In the genomic region with DNA sequence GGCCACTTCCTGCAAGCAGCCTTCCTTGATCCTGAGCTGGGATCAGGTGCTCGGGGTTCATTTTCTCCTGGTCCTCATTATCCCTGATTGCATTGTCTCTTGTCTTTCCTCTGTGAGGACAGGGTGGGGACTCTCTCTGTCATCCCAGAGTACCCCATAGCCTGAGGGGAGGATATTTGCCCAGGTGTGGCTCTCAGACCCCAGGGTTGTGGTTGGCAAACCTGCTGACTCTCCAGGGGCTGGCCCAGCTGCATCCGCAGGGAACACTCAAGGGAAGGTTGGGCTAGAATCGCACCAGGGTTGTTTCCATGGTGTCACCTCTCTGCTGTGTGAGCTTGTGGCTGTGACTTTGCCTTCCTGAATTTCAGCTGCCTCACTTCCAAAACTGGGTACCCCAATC, we compare ENCODE assay signal across 15 cellular contexts.
"Had no signal": no experiment of that assay in that cellular context is flagged by ENCODE, and none has a peak within 500 bp of the region (broad histone marks: within the 10 kb centered on the region; RNA-seq: fewer than 3 reads in every experiment).

No MANE protein-coding gene starts in this region.

- H3K27ac ChIP-seq: epithelial cell of prostate, thyroid gland, vagina had no signal

- H3K36me3 Mint-ChIP-seq: immature natural killer cell; naive thymus-derived CD4-positive, alpha-beta T cell had no signal

- H3K4me1 Mint-ChIP-seq: central memory CD8-positive, alpha-beta T cell; immature natural killer cell had no signal

- H3K36me3 ChIP-seq: thyroid gland, vagina had no signal

- ATAC-seq: left cardiac atrium; naive thymus-derived CD4-positive, alpha-beta T cell; right cardiac atrium had no signal

- H3K27ac Mint-ChIP-seq: immature natural killer cell; T-helper 2 cell treated with Interferon-gamma antibody and Interleukin-4, amounts not matched to agents 5 μg/mL and 100 μg/mL, for 36 hours had no signal

- H3K27me3 ChIP-seq: thyroid gland, vagina had no signal

- H3K9me3 Mint-ChIP-seq: central memory CD8-positive, alpha-beta T cell; immature natural killer cell; T-helper 2 cell treated with Interferon-gamma antibody and Interleukin-4, amounts not matched to agents 5 μg/mL and 100 μg/mL, for 36 hours had no signal

- FAIRE-seq: small intestine had no signal

- DNase-seq: activated CD8-positive, alpha-beta memory T cell treated with anti-CD3 and anti-CD28 coated beads, Interleukin-2, amount 50 U/mL, for 48 hours; activated naive CD4-positive, alpha-beta T cell treated with Interleukin-2 at 50 U/mL for 16 hours; effector memory CD4-positive, alpha-beta T cell; hypothalamus; immature natural killer cell; left cardiac atrium; naive thymus-derived CD4-positive, alpha-beta T cell; right cardiac atrium; small intestine; thyroid gland had no signal

- H3K4me3 Mint-ChIP-seq: central memory CD8-positive, alpha-beta T cell; immature natural killer cell; T-helper 2 cell treated with Interferon-gamma antibody and Interleukin-4, amounts not matched to agents 5 μg/mL and 100 μg/mL, for 36 hours had no signal

- H3K4me3 ChIP-seq: lung, thyroid gland, vagina had no signal

- H3K9me3 ChIP-seq: thyroid gland, vagina had no signal

- H3K4me1 ChIP-seq: thyroid gland, vagina had no signal
